In genomic region chr5:59769832-59770231, GRCh38 we compare ENCODE assay signal across 2 cellular contexts.
TF ChIP-seq lines count a peak whose summit lies in the region.

No MANE protein-coding gene starts in this region.

TF ChIP-seq in SK-N-SH, 30 proteins besides CTCF, POLR2A, EP300 and RAD21 (continued from another document):
- TF ChIP-seq, protein P1, sequence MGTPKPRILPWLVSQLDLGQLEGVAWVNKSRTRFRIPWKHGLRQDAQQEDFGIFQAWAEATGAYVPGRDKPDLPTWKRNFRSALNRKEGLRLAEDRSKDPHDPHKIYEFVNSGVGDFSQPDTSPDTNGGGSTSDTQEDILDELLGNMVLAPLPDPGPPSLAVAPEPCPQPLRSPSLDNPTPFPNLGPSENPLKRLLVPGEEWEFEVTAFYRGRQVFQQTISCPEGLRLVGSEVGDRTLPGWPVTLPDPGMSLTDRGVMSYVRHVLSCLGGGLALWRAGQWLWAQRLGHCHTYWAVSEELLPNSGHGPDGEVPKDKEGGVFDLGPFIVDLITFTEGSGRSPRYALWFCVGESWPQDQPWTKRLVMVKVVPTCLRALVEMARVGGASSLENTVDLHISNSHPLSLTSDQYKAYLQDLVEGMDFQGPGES (IDR thresholded peaks at IDR 0.05; ENCODE audit: low read depth, low read length), result no peak
- no peak for TF ChIP-seq RXRA (IDR thresholded peaks at IDR 0.05; ENCODE audit: borderline replicate concordance, low read depth)
- TF ChIP-seq POLR2AphosphoS5 (IDR thresholded peaks at IDR 0.05; ENCODE audit: low read depth, low read length), result no peak
- TF ChIP-seq MXI1 (IDR thresholded peaks at IDR 0.05; ENCODE audit: low read depth, low read length), result no peak
- no peak for TF ChIP-seq FOSL2 (IDR thresholded peaks at IDR 0.05; ENCODE audit: borderline replicate concordance, low read depth)
- TF ChIP-seq USF2 (IDR thresholded peaks at IDR 0.05; ENCODE audit: borderline replicate concordance, low read depth, low read length), result no peak
- no peak for TF ChIP-seq GABPA (IDR thresholded peaks at IDR 0.05; ENCODE audit: low read depth)
- no peak for TF ChIP-seq MEF2A (IDR thresholded peaks at IDR 0.05; ENCODE audit: borderline replicate concordance, low read depth)

TF ChIP-seq in SK-N-SH treated with all-trans-retinoic acid at 6 μM for 48 hours, 23 proteins besides CTCF, POLR2A, EP300 and RAD21:
- TF ChIP-seq POU6F1 (CRISPR knock-in tag; IDR thresholded peaks at IDR 0.05; ENCODE audit: borderline replicate concordance, low read depth), result no peak
